8 cellular contexts compared by ENCODE assay signal in the genomic region with DNA sequence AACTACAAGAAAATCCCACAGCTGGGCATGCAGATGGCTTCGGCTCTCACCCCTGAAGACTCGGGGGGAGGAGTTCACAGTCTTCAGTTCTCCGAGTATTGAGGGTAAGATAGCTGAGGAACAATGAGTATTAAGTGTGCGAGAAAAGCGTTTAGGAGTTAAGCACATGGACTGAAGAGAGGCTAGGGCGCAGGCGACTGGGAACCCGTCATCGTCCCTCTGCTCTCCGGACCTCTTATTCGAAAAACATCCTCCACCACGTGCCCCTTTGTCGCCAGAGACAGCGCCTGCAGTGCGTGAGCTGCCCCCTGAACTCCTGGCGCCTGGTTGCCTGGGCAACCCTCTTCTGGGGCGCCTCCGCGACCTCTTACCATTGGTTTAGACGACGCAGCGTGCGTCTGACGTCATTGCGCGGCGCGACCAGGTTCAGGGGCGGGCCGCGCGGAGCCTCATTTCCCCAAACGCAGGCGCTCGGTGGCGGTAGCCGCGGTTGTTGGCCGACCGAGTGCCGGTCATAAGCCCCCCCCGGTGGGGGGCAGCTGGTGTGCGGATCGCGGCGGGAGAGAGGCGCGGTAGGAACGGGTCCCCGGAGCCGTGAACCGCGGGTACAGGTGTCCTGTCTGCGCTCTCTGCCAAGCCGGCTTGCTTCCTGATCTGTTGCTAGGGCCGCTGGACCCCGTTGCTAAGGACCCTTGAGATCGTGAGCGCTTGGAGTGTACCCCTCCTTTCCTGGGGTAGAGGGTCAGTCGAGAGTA. TPM values are rescaled to one million over a fixed set of nuclear protein-coding genes. Genes with fewer than 3 reads are reported as not detected.
DNase-seq lines count a peak whose midpoint lies in the region; ATAC-seq and TF ChIP-seq lines count a peak whose summit lies in the region.

A gene (plus strand): TSS at position 452 of the 755 bp plus-strand sequence. CDS start 4,024 bp downstream, outside the sequence.

- H3K9me3 Mint-ChIP-seq in activated T-helper 2 cell treated with anti-CD3 and anti-CD28 coated beads, Interferon-gamma antibody, Interleukin-2, Interleukin-4, amounts not matched to agents 10 μg/mL and 5 μg/mL and 100 μg/mL, durations not matched to agents 14 hours and 24 hours and 36 hours, result no peaks in the 10 kb centered on the region
- no peaks in the 10 kb centered on the region for H3K9me3 Mint-ChIP-seq in naive thymus-derived CD8-positive, alpha-beta T cell

- H3K4me3 ChIP-seq in RWPE2 (ENCODE audit: severe bottlenecking), result peak within 1 kb of the TSS; percentile 72
- H3K4me3 ChIP-seq in fibroblast of mammary gland (ENCODE audit: control insufficient read depth, low read depth, low read length), result peak within 1 kb of the TSS; percentile 92

- DNase-seq in EH (ENCODE audit: low read depth) (peak; percentile 94), H4 (ENCODE audit: low spot score) (peak; percentile 96), LoVo (ENCODE audit: low spot score) (peak; percentile 94), RWPE2 (ENCODE audit: low spot score) (peak; percentile 92), fibroblast of mammary gland (ENCODE audit: low read depth) (peak; percentile 94)
- peak; percentile 88 for DNase-seq in activated T-helper 2 cell treated with anti-CD3 and anti-CD28 coated beads, Interferon-gamma antibody, Interleukin-2, Interleukin-4, amounts not matched to agents 10 μg/mL and 5 μg/mL and 100 μg/mL, durations not matched to agents 14 hours and 24 hours and 36 hours (ENCODE audit: low spot score)
- peak; percentile 89 to 98 (median 94) for DNase-seq in naive thymus-derived CD8-positive, alpha-beta T cell
- peak; percentile 83 to 91 (median 88) for DNase-seq in stimulated activated naive CD4-positive, alpha-beta T cell (lab: John Stamatoyannopoulos, UW)

- no peak within 1 kb of the TSS for H3K27ac ChIP-seq in RWPE2 (ENCODE audit: poor library complexity, severe bottlenecking)

- POLR2A ChIA-PET in naive thymus-derived CD8-positive, alpha-beta T cell (lab: Charles Lee), result no interaction called here

- H3K4me1 ChIP-seq in RWPE2 (ENCODE audit: insufficient read depth, poor library complexity, severe bottlenecking), result no peaks in the 10 kb centered on the region

- peaks cover 12% of the 10 kb centered on the region for H3K36me3 Mint-ChIP-seq in activated T-helper 2 cell treated with anti-CD3 and anti-CD28 coated beads, Interferon-gamma antibody, Interleukin-2, Interleukin-4, amounts not matched to agents 10 μg/mL and 5 μg/mL and 100 μg/mL, durations not matched to agents 14 hours and 24 hours and 36 hours (ENCODE audit: low read depth)
- H3K36me3 Mint-ChIP-seq in naive thymus-derived CD8-positive, alpha-beta T cell, result peaks cover 0 to 15% (median 5%) of the 10 kb centered on the region in 3 donors

- H3K36me3 ChIP-seq in RWPE2 (ENCODE audit: low read depth), result peaks cover 17% of the 10 kb centered on the region

- H3K4me3 Mint-ChIP-seq in activated T-helper 2 cell treated with anti-CD3 and anti-CD28 coated beads, Interferon-gamma antibody, Interleukin-2, Interleukin-4, amounts not matched to agents 10 μg/mL and 5 μg/mL and 100 μg/mL, durations not matched to agents 14 hours and 24 hours and 36 hours (ENCODE audit: low read depth), result peak within 1 kb of the TSS; percentile 92
- H3K4me3 Mint-ChIP-seq in naive thymus-derived CD8-positive, alpha-beta T cell, result peak within 1 kb of the TSS; percentile 88 to 96 (median 94)

- intact Hi-C loops in activated T-helper 2 cell treated with anti-CD3 and anti-CD28 coated beads, Interferon-gamma antibody, Interleukin-2, Interleukin-4, amounts not matched to agents 10 μg/mL and 5 μg/mL and 100 μg/mL, durations not matched to agents 14 hours and 24 hours and 36 hours (cut with micrococcal nuclease), result no loop called here

- peak; percentile 99 for ATAC-seq in RWPE2 (ENCODE audit: low read depth)
- ATAC-seq in naive thymus-derived CD8-positive, alpha-beta T cell, result peak; percentile 97 to 98

- peaks cover 21% of the 10 kb centered on the region for H3K4me1 Mint-ChIP-seq in activated T-helper 2 cell treated with anti-CD3 and anti-CD28 coated beads, Interferon-gamma antibody, Interleukin-2, Interleukin-4, amounts not matched to agents 10 μg/mL and 5 μg/mL and 100 μg/mL, durations not matched to agents 14 hours and 24 hours and 36 hours (ENCODE audit: low read depth)
- H3K4me1 Mint-ChIP-seq in naive thymus-derived CD8-positive, alpha-beta T cell, result peaks cover 12 to 43% (median 30%) of the 10 kb centered on the region in 4 donors

- peak within 1 kb of the TSS; percentile 83 for H3K27ac Mint-ChIP-seq in activated T-helper 2 cell treated with anti-CD3 and anti-CD28 coated beads, Interferon-gamma antibody, Interleukin-2, Interleukin-4, amounts not matched to agents 10 μg/mL and 5 μg/mL and 100 μg/mL, durations not matched to agents 14 hours and 24 hours and 36 hours
- peak within 1 kb of the TSS; percentile 88 to 99 (median 97) for H3K27ac Mint-ChIP-seq in naive thymus-derived CD8-positive, alpha-beta T cell

- no peaks in the 10 kb centered on the region for H3K27me3 ChIP-seq in RWPE2 (ENCODE audit: insufficient read depth, poor library complexity, severe bottlenecking)

- no peak for TF ChIP-seq CTCF in RWPE2 (IDR thresholded peaks at IDR 0.05; ENCODE audit: poor library complexity, severe bottlenecking)
- no peak for TF ChIP-seq CTCF in fibroblast of mammary gland (conservative IDR thresholded peaks at IDR 0.05; ENCODE audit: control insufficient read depth, insufficient read depth, low read depth, low read length)

- H3K9me3 ChIP-seq in RWPE2 (ENCODE audit: severe bottlenecking), result no peaks in the 10 kb centered on the region

- no peaks in the 10 kb centered on the region for H3K27me3 Mint-ChIP-seq in activated T-helper 2 cell treated with anti-CD3 and anti-CD28 coated beads, Interferon-gamma antibody, Interleukin-2, Interleukin-4, amounts not matched to agents 10 μg/mL and 5 μg/mL and 100 μg/mL, durations not matched to agents 14 hours and 24 hours and 36 hours (ENCODE audit: low read depth)
- H3K27me3 Mint-ChIP-seq in naive thymus-derived CD8-positive, alpha-beta T cell, result peaks cover 0 to 2% (median 2%) of the 10 kb centered on the region in 5 donors

RNA-seq across cellular contexts. Expression of the gene that starts here (rescaled TPM):
- 28.4 and 42.9 TPM in 2 replicates for total RNA-seq in H4 (2014; rRNA removed; shearing (Covaris generic))
- total RNA-seq in activated T-helper 2 cell treated with anti-CD3 and anti-CD28 coated beads, Interferon-gamma antibody, Interleukin-2, Interleukin-4, amounts not matched to agents 10 μg/mL and 5 μg/mL and 100 μg/mL, durations not matched to agents 14 hours and 24 hours and 36 hours, result 13.6 and 15.0 TPM in 2 replicates
- 10 to 100 TPM; 14.4 to 16.8 TPM for total RNA-seq in naive thymus-derived CD8-positive, alpha-beta T cell
- polyA plus RNA-seq in naive thymus-derived CD8-positive, alpha-beta T cell, result 1 to 10 TPM; 2.1 to 5.3 (median 4.4) TPM
